ENCODE assay signal across 18 cellular contexts in the genomic region with DNA sequence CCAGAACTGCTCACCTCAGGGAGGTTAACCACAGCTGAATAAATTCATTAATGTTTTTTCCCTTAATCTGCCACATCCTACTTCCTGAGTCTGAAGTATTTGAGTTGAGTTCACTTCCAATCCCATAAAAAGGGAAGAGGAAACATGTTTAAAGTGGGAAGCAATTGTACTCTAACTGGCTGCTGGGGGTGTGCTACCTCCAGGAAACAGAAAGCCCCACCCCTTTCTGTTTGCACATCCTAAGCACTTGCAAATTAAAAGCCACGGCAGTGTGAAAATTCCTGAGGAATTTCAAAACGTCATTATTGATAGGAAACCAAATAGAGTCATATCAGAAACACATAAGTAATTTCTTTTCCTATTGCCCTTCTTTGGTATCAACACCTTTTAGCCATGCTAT.
A peak's percentile ranks its signal among the peaks of the same experiment; 100 is the strongest.
DNase-seq lines count a peak whose midpoint lies in the region; ATAC-seq, FAIRE-seq and TF ChIP-seq lines count a peak whose summit lies in the region.
"Had no signal": no experiment of that assay in that cellular context is flagged by ENCODE, and none has a peak within 500 bp of the region (broad histone marks: within the 10 kb centered on the region; RNA-seq: fewer than 3 reads in every experiment).

No MANE protein-coding gene starts in this region.

- no peak for TF ChIP-seq CTCF in bronchial epithelial cell (IDR thresholded peaks at IDR 0.05; ENCODE audit: insufficient read depth, low read length, severe bottlenecking)
- TF ChIP-seq CTCF in natural killer cell (IDR thresholded peaks at IDR 0.05), result no peak

- H3K9me3 Mint-ChIP-seq in natural killer cell, result peaks cover 0 to 3% of the 10 kb centered on the region in 2 donors
- H3K9me3 Mint-ChIP-seq: GM23338 had no signal

- H3K27me3 ChIP-seq in bronchial epithelial cell (ENCODE audit: control insufficient read depth, insufficient read depth, low read length), result no peaks in the 10 kb centered on the region
- H3K27me3 ChIP-seq: BLaER1 had no signal

- no peak overlapping the region for H3K4me3 Mint-ChIP-seq in natural killer cell
- H3K4me3 Mint-ChIP-seq: CD4-positive, CD25-positive, alpha-beta regulatory T cell; GM23338 had no signal

- intact Hi-C loops in natural killer cell (cut with micrococcal nuclease), result no loop called here

- ATAC-seq in HG02678 (IDR thresholded peaks at IDR 0.05; ENCODE audit: unreplicated experiment) (no peak), natural killer cell (no peak)
- ATAC-seq: GM12878, GM23338, HepG2 had no signal

- no peaks in the 10 kb centered on the region for H3K4me1 Mint-ChIP-seq in natural killer cell

- FAIRE-seq in bronchial epithelial cell (lab: Jason Lieb, UNC), result no peak
- FAIRE-seq: GM12878, GM18507, HepG2, HTR-8/SVneo had no signal

- H3K27ac Mint-ChIP-seq in natural killer cell, result no peak overlapping the region
- H3K27ac Mint-ChIP-seq: CD4-positive, CD25-positive, alpha-beta regulatory T cell; GM23338 had no signal

- DNase-seq in CD1c-positive myeloid dendritic cell (ENCODE audit: extremely low spot score) (peak; percentile 1), NCI-H69 (lab: John Stamatoyannopoulos, UW) (peak; percentile 31), bronchial epithelial cell (ENCODE audit: low read depth) (peak; percentile 11), renal cortical epithelial cell (ENCODE audit: low read depth) (peak; percentile 41), NCI-H2029 treated with DMSO at 0.1 percent for 48 hours (lab: John Stamatoyannopoulos, UW) (no peak), natural killer cell (no peak)
- DNase-seq: AML-193; Calu3; CD4-positive, CD25-positive, alpha-beta regulatory T cell; DMS 273 treated with DMSO at 0.1 percent for 48 hours; H7 had no signal

- H3K4me3 ChIP-seq in bronchial epithelial cell (ENCODE audit: low read depth, low read length), result no peak overlapping the region
- H3K4me3 ChIP-seq: BLaER1, GM12878, GM23338 had no signal

- no peaks in the 10 kb centered on the region for H3K36me3 ChIP-seq in bronchial epithelial cell (ENCODE audit: control insufficient read depth, insufficient read depth, low read length)
- H3K36me3 ChIP-seq: BLaER1 had no signal

- no peaks in the 10 kb centered on the region for H3K36me3 Mint-ChIP-seq in natural killer cell
- H3K36me3 Mint-ChIP-seq: CD4-positive, CD25-positive, alpha-beta regulatory T cell had no signal

- peaks cover 0 to 3% of the 10 kb centered on the region in 2 donors for H3K27me3 Mint-ChIP-seq in natural killer cell (ENCODE audit: low read depth in 2 of 2)
- H3K27me3 Mint-ChIP-seq: CD4-positive, CD25-positive, alpha-beta regulatory T cell had no signal

Comparison
In these comparisons a context has a peak if more than half of its experiments do, and no peak if none do; other contexts are left out.
1. DNase-seq: peak in CD1c-positive myeloid dendritic cell (single experiment), NCI-H69 (single experiment), bronchial epithelial cell (single experiment) and renal cortical epithelial cell (single experiment); none in NCI-H2029 treated with DMSO at 0.1 percent for 48 hours (single experiment) and natural killer cell (single experiment).